Comparison of ENCODE assay signal across 9 cellular contexts in the genomic region with DNA sequence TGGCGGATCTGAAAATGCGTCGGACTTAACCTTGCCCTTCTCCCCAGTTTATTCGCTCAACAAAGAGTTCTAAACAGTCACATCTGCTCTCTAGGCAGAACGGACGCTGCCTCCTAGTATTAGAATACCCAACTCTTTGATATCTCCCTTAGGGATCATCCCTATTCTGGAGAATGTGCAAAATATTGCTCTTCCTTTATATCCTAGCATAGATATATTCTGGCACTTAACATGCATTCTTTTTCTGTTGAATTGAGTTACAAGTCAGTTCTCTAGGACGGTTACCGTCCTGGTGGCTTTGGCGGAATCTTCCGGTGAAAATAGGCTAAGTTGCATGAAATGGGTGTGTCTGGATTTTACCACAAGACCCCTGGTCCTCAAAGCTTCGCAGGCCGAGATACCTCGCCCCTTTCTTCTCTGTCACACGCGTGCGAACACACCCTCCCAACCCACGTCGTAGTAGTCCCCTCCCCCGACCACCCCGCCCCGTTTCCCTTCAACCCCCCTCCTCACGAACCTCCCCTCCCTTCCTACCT. TPM values are rescaled to one million over a fixed set of nuclear protein-coding genes. Genes with fewer than 3 reads are reported as not detected.
DNase-seq lines count a peak whose midpoint lies in the region; ATAC-seq, FAIRE-seq and TF ChIP-seq lines count a peak whose summit lies in the region.
"Had no signal": no experiment of that assay in that cellular context is flagged by ENCODE, and none has a peak within 500 bp of the region (broad histone marks: within the 10 kb centered on the region; RNA-seq: fewer than 3 reads in every experiment).

No MANE protein-coding gene starts in this region.

- no peak for DNase-seq in activated T-cell treated with anti-CD3 and anti-CD28 coated beads, Interleukin-2, amount 50 U/mL, for 24 hours
- no peak for DNase-seq in activated T-cell treated with anti-CD3 and anti-CD28 coated beads, Interleukin-2, amount 50 U/mL, for 1 hour
- DNase-seq in adipocyte (ENCODE audit: low read depth) (no peak), keratinocyte (ENCODE audit: low read depth, low spot score) (no peak), thoracic aorta (ENCODE audit: low spot score) (no peak), GM13977 (ENCODE audit: low spot score) (no peak), putamen (ENCODE audit: low spot score) (no peak), NCI-H1436 treated with DMSO at 0.1 percent for 48 hours (lab: John Stamatoyannopoulos, UW) (no peak)

- no peaks in the 10 kb centered on the region for H3K27me3 ChIP-seq in adipocyte (replicated peaks; ENCODE audit: control insufficient read depth, insufficient read depth, low read length)
- no peaks in the 10 kb centered on the region for H3K27me3 ChIP-seq in keratinocyte (ENCODE audit: control insufficient read depth, extremely low read depth, insufficient read depth, low read length)
- H3K27me3 ChIP-seq in thoracic aorta (replicated peaks; ENCODE audit: insufficient read depth) = no peaks in the 10 kb centered on the region

- H3K36me3 ChIP-seq in adipocyte (ENCODE audit: control insufficient read depth, insufficient read depth, low read length, severe bottlenecking) (no peaks in the 10 kb centered on the region), keratinocyte (ENCODE audit: control insufficient read depth in 2 of 2, extremely low read depth in 1 of 2, insufficient read depth in 2 of 2, low read length in 2 of 2) (no peaks in the 10 kb centered on the region), thoracic aorta (no peaks in the 10 kb centered on the region)

- H3K9me1 ChIP-seq in keratinocyte (ENCODE audit: control insufficient read depth, extremely low read depth, insufficient read depth, low read length) = no peaks in the 10 kb centered on the region

- H3K4me1 ChIP-seq in adipocyte (ENCODE audit: control insufficient read depth, insufficient read depth, low read length) (no peaks in the 10 kb centered on the region), keratinocyte (ENCODE audit: control insufficient read depth, extremely low read depth, insufficient read depth, low read length) (no peaks in the 10 kb centered on the region), thoracic aorta (ENCODE audit: control insufficient read depth in 1 of 2, low read depth in 2 of 2) (peaks cover 0 to 11% of the 10 kb centered on the region in 2 donors)

- H3K4me1 Mint-ChIP-seq in activated T-cell treated with anti-CD3 and anti-CD28 coated beads, Interleukin-2, amount 50 U/mL, for 24 hours (ENCODE audit: low read depth) = peaks cover 9% of the 10 kb centered on the region

- H3K9me3 ChIP-seq in adipocyte (ENCODE audit: control insufficient read depth, low read length) (no peaks in the 10 kb centered on the region), keratinocyte (ENCODE audit: control insufficient read depth, low read depth, low read length) (no peaks in the 10 kb centered on the region), thoracic aorta (no peaks in the 10 kb centered on the region)

- no peak for TF ChIP-seq CTCF in keratinocyte (optimal IDR thresholded peaks at IDR 0.05 in 1 of 3, IDR thresholded peaks at IDR 0.05 in 1 of 3, conservative IDR thresholded peaks at IDR 0.05 in 1 of 3; ENCODE audit: extremely low read depth in 1 of 3, insufficient read depth in 2 of 3, low read length in 3 of 3)
- no peak for TF ChIP-seq CTCF in thoracic aorta (IDR thresholded peaks at IDR 0.05)
- no peak for TF ChIP-seq CTCF in GM13977 (IDR thresholded peaks at IDR 0.05; ENCODE audit: extremely low read depth, insufficient read depth, missing control alignments)

- H3K27me3 Mint-ChIP-seq in activated T-cell treated with anti-CD3 and anti-CD28 coated beads, Interleukin-2, amount 50 U/mL, for 24 hours = peaks cover 50% of the 10 kb centered on the region

- no peak for ATAC-seq in thoracic aorta (ENCODE audit: insufficient number of reproducible peaks, low FRiP score, low read depth)

- H3K4me3 ChIP-seq in adipocyte (ENCODE audit: low read length) (peak overlapping the region; percentile 78), keratinocyte (ENCODE audit: control insufficient read depth in 2 of 3, extremely low read depth in 1 of 3, insufficient read depth in 2 of 3, low read depth in 1 of 3, low read length in 3 of 3) (peak overlapping the region in 2 of 3 experiments; percentile 25 to 39), thoracic aorta (peak overlapping the region; percentile 70)

- H3K4me3 Mint-ChIP-seq in activated T-cell treated with anti-CD3 and anti-CD28 coated beads, Interleukin-2, amount 50 U/mL, for 24 hours = peak overlapping the region; percentile 41

- in situ Hi-C loops in GM13977 (cut with MboI; ENCODE audit: low pct_unique_long_range_greater_than_20kb, low sequenced_read_pairs, unreplicated experiment) = no loop called here

- H3K27ac Mint-ChIP-seq in activated T-cell treated with anti-CD3 and anti-CD28 coated beads, Interleukin-2, amount 50 U/mL, for 24 hours = no peak overlapping the region
- H3K27ac Mint-ChIP-seq: CD14-positive monocyte had no signal

- no peaks in the 10 kb centered on the region for H3K9me3 Mint-ChIP-seq in activated T-cell treated with anti-CD3 and anti-CD28 coated beads, Interleukin-2, amount 50 U/mL, for 24 hours

- no peaks in the 10 kb centered on the region for H4K20me1 ChIP-seq in keratinocyte (ENCODE audit: control insufficient read depth, extremely low read depth, insufficient read depth, low read length)

- no peaks in the 10 kb centered on the region for H3K36me3 Mint-ChIP-seq in activated T-cell treated with anti-CD3 and anti-CD28 coated beads, Interleukin-2, amount 50 U/mL, for 24 hours (ENCODE audit: low read depth)

- no peak for FAIRE-seq in keratinocyte (lab: Jason Lieb, UNC)

- dilution Hi-C loops in keratinocyte (cut with MboI; ENCODE audit: extremely low pct_ligation_motif_present, low sequenced_read_pairs) = no loop called here

- no peak overlapping the region for H2AFZ ChIP-seq in keratinocyte (ENCODE audit: control insufficient read depth, low read length)

- H3K9ac ChIP-seq in adipocyte (ENCODE audit: low read length) (no peak overlapping the region), keratinocyte (ENCODE audit: control insufficient read depth, extremely low read depth, insufficient read depth, low read length) (no peak overlapping the region)

- H3K79me2 ChIP-seq in keratinocyte (ENCODE audit: control insufficient read depth, insufficient read depth, low read length) = no peaks in the 10 kb centered on the region

- H3K27ac ChIP-seq in keratinocyte (ENCODE audit: control insufficient read depth, insufficient read depth, low read length) (no peak overlapping the region), thoracic aorta (no peak overlapping the region)

- H3K4me2 ChIP-seq in keratinocyte (ENCODE audit: control insufficient read depth, extremely low read depth, insufficient read depth, low read depth, low read length) = peak overlapping the region; percentile 55

RNA-seq across cellular contexts. Expression of a gene that starts 0.5 kb away (rescaled TPM):
- 5.5 to 8.2 TPM (median 7.7 TPM) in 3 replicates for polyA plus RNA-seq in keratinocyte
- 2.8 TPM for polyA plus RNA-seq in keratinocyte (2011; ENCODE audit: low read depth)
- 3.9 and 8.2 TPM in 2 replicates for polyA plus RNA-seq in keratinocyte (2011; cell fraction: cytosol; rRNA removed)
- 10.2 and 12.3 TPM in 2 replicates for polyA plus RNA-seq in keratinocyte (2011; cell fraction: nucleus; rRNA removed)
- polyA plus RNA-seq in keratinocyte (2012; ENCODE audit: low replicate concordance) = 2.8 and 3.4 TPM in 2 replicates
- polyA minus RNA-seq in keratinocyte = 7.2 to 16.1 TPM (median 10.2 TPM) in 3 replicates
- 7.5 TPM for polyA minus RNA-seq in keratinocyte (2011; cell fraction: cytosol; rRNA and poly(A)+ RNA removed)
- polyA minus RNA-seq in keratinocyte (2011; cell fraction: nucleus; rRNA and poly(A)+ RNA removed) = 16.7 and 34.3 TPM in 2 replicates
- total RNA-seq in thoracic aorta = 1 to 10 TPM; 3.7 TPM
- polyA plus RNA-seq: CD14-positive monocyte had no signal
